12 cellular contexts compared by ENCODE assay signal in genomic region chr6:111580826-111581505, GRCh38. TPM values are rescaled to one million over a fixed set of nuclear protein-coding genes. Genes with fewer than 3 reads are reported as not detected.
DNase-seq lines count a peak whose midpoint lies in the region; ATAC-seq, FAIRE-seq and TF ChIP-seq lines count a peak whose summit lies in the region.
"Had no signal": no experiment of that assay in that cellular context is flagged by ENCODE, and none has a peak within 500 bp of the region (broad histone marks: within the 10 kb centered on the region; RNA-seq: fewer than 3 reads in every experiment).

No MANE protein-coding gene starts in this region.

- peaks cover 85% of the 10 kb centered on the region for H3K79me2 ChIP-seq in DND-41 (ENCODE audit: insufficient read depth, low read length)
- no peaks in the 10 kb centered on the region for H3K79me2 ChIP-seq in neural progenitor cell (ENCODE audit: low read depth)

- H3K4me3 Mint-ChIP-seq in neural progenitor cell = no peak overlapping the region

- peaks cover 11% of the 10 kb centered on the region for H3K36me3 Mint-ChIP-seq in neural progenitor cell

- H3K4me1 ChIP-seq in DND-41 (ENCODE audit: insufficient read depth, low read length) (peaks cover 38% of the 10 kb centered on the region), neural progenitor cell (no peaks in the 10 kb centered on the region)

- peaks cover 3% of the 10 kb centered on the region for H3K27me3 Mint-ChIP-seq in neural progenitor cell (ENCODE audit: insufficient read depth, low read depth)

- H3K9me3 ChIP-seq in DND-41 (ENCODE audit: insufficient read depth, low read length, severe bottlenecking) = no peaks in the 10 kb centered on the region
- no peaks in the 10 kb centered on the region for H3K9me3 ChIP-seq in neural progenitor cell (ENCODE audit: low read depth)
- H3K9me3 ChIP-seq: ovary had no signal

- H3K4me3 ChIP-seq in DND-41 (ENCODE audit: low read depth in 1 of 2, low read length in 2 of 2) (no peak overlapping the region), coronary artery (no peak overlapping the region), neural progenitor cell (no peak overlapping the region)
- H3K4me3 ChIP-seq: ovary had no signal

- H3F3A ChIP-seq in neural progenitor cell (ENCODE audit: low read depth) = no peaks in the 10 kb centered on the region

- no peak for FAIRE-seq in H54 (lab: Jason Lieb, UNC)

- no peak overlapping the region for H2AFZ ChIP-seq in DND-41 (ENCODE audit: low read depth, low read length)
- H2AFZ ChIP-seq in neural progenitor cell (replicated peaks) = no peak overlapping the region

- H3K9me3 Mint-ChIP-seq in neural progenitor cell = no peaks in the 10 kb centered on the region

- H4K20me1 ChIP-seq in DND-41 (ENCODE audit: insufficient read depth, low read length) (0 out of 2 replicates have a peak, but pooled peaks cover 2% of the 10 kb centered on the region), neural progenitor cell (ENCODE audit: low read depth) (no peaks in the 10 kb centered on the region)

- peak; percentile 21 for TF ChIP-seq CTCF in DND-41 (IDR thresholded peaks at IDR 0.05; ENCODE audit: borderline replicate concordance, extremely low read depth, low read length, poor library complexity, severe bottlenecking)
- TF ChIP-seq CTCF in coronary artery (IDR thresholded peaks at IDR 0.05) = no peak
- peak; percentile 15 for TF ChIP-seq CTCF in neural progenitor cell (IDR thresholded peaks at IDR 0.05)

- no peak for TF ChIP-seq POLR2A in H54 (IDR thresholded peaks at IDR 0.05; ENCODE audit: low read depth, low read length)

- no peak overlapping the region for H3K27ac Mint-ChIP-seq in neural progenitor cell

- no peak overlapping the region for H3K9ac ChIP-seq in DND-41 (ENCODE audit: low read depth, low read length)
- no peak overlapping the region for H3K9ac ChIP-seq in neural progenitor cell

- peak overlapping the region; percentile 58 for H3K27ac ChIP-seq in DND-41 (ENCODE audit: low read length)
- H3K27ac ChIP-seq in coronary artery = peak overlapping the region; percentile 21 to 26
- H3K27ac ChIP-seq in neural progenitor cell = no peak overlapping the region
- H3K27ac ChIP-seq: ovary had no signal

- no peak for DNase-seq in DND-41
- DNase-seq in NCI-H2029 treated with DMSO at 0.1 percent for 48 hours (lab: John Stamatoyannopoulos, UW) = peak; percentile 25
- DNase-seq in coronary artery (ENCODE audit: low spot score) = no peak
- DNase-seq in neural progenitor cell (ENCODE audit: low spot score) = no peak
- no peak for DNase-seq in COR-L47 (lab: John Stamatoyannopoulos, UW)
- no peak for DNase-seq in H54 (ENCODE audit: insufficient read length, low spot score)
- DNase-seq: cerebellar nuclear complex, EL, ovary, RPMI8226 had no signal

- peaks cover 14% of the 10 kb centered on the region for H3K4me1 Mint-ChIP-seq in neural progenitor cell

- H3K4me2 ChIP-seq in DND-41 (ENCODE audit: insufficient read depth, low read length) = no peak overlapping the region
- no peak overlapping the region for H3K4me2 ChIP-seq in neural progenitor cell

- no peaks in the 10 kb centered on the region for H3K27me3 ChIP-seq in DND-41 (ENCODE audit: insufficient read depth, low read length, poor library complexity)
- no peaks in the 10 kb centered on the region for H3K27me3 ChIP-seq in neural progenitor cell
- H3K27me3 ChIP-seq: ovary had no signal

- ATAC-seq in DND-41 (ENCODE audit: insufficient read depth, low read depth) = no peak
- ATAC-seq in GM19035 (IDR thresholded peaks at IDR 0.05; ENCODE audit: unreplicated experiment) = no peak
- ATAC-seq in GM19395 (IDR thresholded peaks at IDR 0.05; ENCODE audit: unreplicated experiment) = no peak

- peaks cover 62% of the 10 kb centered on the region for H3K36me3 ChIP-seq in DND-41 (ENCODE audit: insufficient read depth, low read length)
- H3K36me3 ChIP-seq in neural progenitor cell = no peaks in the 10 kb centered on the region
- H3K36me3 ChIP-seq: ovary had no signal

RNA-seq across cellular contexts. Expression of gene TRAF3IP2, which starts 24.7 kb away (rescaled TPM):
- 0.59 and 0.60 TPM in 2 replicates for total RNA-seq in neural progenitor cell (ENCODE audit: low replicate concordance)
